8 cellular contexts compared by ENCODE assay signal in genomic region chr19:10695401-10696398, GRCh38. TPM values are rescaled to one million over a fixed set of nuclear protein-coding genes. Genes with fewer than 3 reads are reported as not detected.
A peak's percentile ranks its signal among the peaks of the same experiment; 100 is the strongest.
DNase-seq lines count a peak whose midpoint lies in the region; ATAC-seq lines count a peak whose summit lies in the region.

No MANE protein-coding gene starts in this region.

- H3K36me3 Mint-ChIP-seq in CD4-positive, alpha-beta memory T cell: peaks cover 5 to 19% of the 10 kb centered on the region in 2 donors

- H3K4me3 ChIP-seq in CD4-positive, alpha-beta memory T cell (ENCODE audit: low read length in 2 of 2): peak overlapping the region in 1 of 2 donors; percentile 49
- H3K4me3 ChIP-seq in subcutaneous abdominal adipose tissue (ENCODE audit: low read depth in 1 of 5, low read length in 5 of 5): peak overlapping the region; percentile 13 to 50 (median 26)

- in situ Hi-C loops in SK-MEL-5 (cut with HindIII; ENCODE audit: low pct_unique_long_range_greater_than_20kb, low sequenced_read_pairs): no loop called here

- H3K9ac ChIP-seq in subcutaneous abdominal adipose tissue (ENCODE audit: low read length in 5 of 5): no peak overlapping the region

- H3K4me1 Mint-ChIP-seq in CD4-positive, alpha-beta memory T cell: peaks cover 10 to 26% (median 16%) of the 10 kb centered on the region in 4 donors

- H3K27ac ChIP-seq in CD4-positive, alpha-beta memory T cell (ENCODE audit: low read depth, low read length): no peak overlapping the region
- H3K27ac ChIP-seq in subcutaneous abdominal adipose tissue (ENCODE audit: low read depth, low read length): no peak overlapping the region

- peak overlapping the region in 6 of 7 donors; percentile 42 to 94 (median 84) for H3K27ac Mint-ChIP-seq in CD4-positive, alpha-beta memory T cell

- intact Hi-C loops in CD4-positive, alpha-beta memory T cell (cut with micrococcal nuclease): loop anchor here (1.0 to 5.0 kb wide), 3 partner anchors 22 to 128 kb away; partner anchors contain the start of genes CDKN2D, ILF3 and KRI1

- peak; percentile 84 to 87 (median 85) for DNase-seq in CD4-positive, alpha-beta memory T cell
- DNase-seq in NAMALWA (ENCODE audit: low spot score): peak; percentile 94
- DNase-seq in SK-MEL-5 (ENCODE audit: low read depth, low spot score): peak; percentile 95
- DNase-seq in activated naive CD4-positive, alpha-beta T cell (lab: John Stamatoyannopoulos, UW): peak; percentile 49 to 81 (median 64)
- DNase-seq in foreskin melanocyte: peak; percentile 92
- peak in 55 of 56 donors; percentile 24 to 94 (median 81) for DNase-seq in nucleus accumbens (lab: John Stamatoyannopoulos, UW)

- H3K27me3 Mint-ChIP-seq in CD4-positive, alpha-beta memory T cell: peaks cover 3 to 12% of the 10 kb centered on the region in 2 donors

- no peaks in the 10 kb centered on the region for H3K9me3 ChIP-seq in CD4-positive, alpha-beta memory T cell (ENCODE audit: control insufficient read depth in 1 of 2, low read length in 2 of 2)
- H3K9me3 ChIP-seq in subcutaneous abdominal adipose tissue (ENCODE audit: control insufficient read depth in 5 of 5, low read length in 5 of 5): no peaks in the 10 kb centered on the region

- H3K4me3 Mint-ChIP-seq in CD4-positive, alpha-beta memory T cell: peak overlapping the region; percentile 84 to 93 (median 90)

- CTCF ChIA-PET in CD4-positive, alpha-beta memory T cell (lab: Charles Lee; ENCODE audit: partially characterized antibody): interaction anchor here (0.8 to 10.4 kb wide), 3 partner anchors 50 to 212 kb away, joined by 3 to 126 read pairs (median 56); no protein-coding TSS in a partner anchor

- peaks cover 12% of the 10 kb centered on the region for H3K4me1 ChIP-seq in CD4-positive, alpha-beta memory T cell (ENCODE audit: insufficient read depth, low read length)
- peaks cover 4 to 14% (median 10%) of the 10 kb centered on the region in 5 donors for H3K4me1 ChIP-seq in subcutaneous abdominal adipose tissue (ENCODE audit: control insufficient read depth in 5 of 5, insufficient read depth in 5 of 5, low read length in 5 of 5)

- peaks cover 0 to 4% (median 0%) of the 10 kb centered on the region in 8 donors for H3K9me3 Mint-ChIP-seq in CD4-positive, alpha-beta memory T cell

- peaks cover 10% of the 10 kb centered on the region for H3K36me3 ChIP-seq in CD4-positive, alpha-beta memory T cell (ENCODE audit: insufficient read depth, low read length)
- H3K36me3 ChIP-seq in subcutaneous abdominal adipose tissue (ENCODE audit: control insufficient read depth in 5 of 5, insufficient read depth in 5 of 5, low read length in 5 of 5): peaks cover 0 to 21% (median 19%) of the 10 kb centered on the region in 5 donors

- H3K27me3 ChIP-seq in CD4-positive, alpha-beta memory T cell (ENCODE audit: insufficient read depth, low read length): no peaks in the 10 kb centered on the region
- H3K27me3 ChIP-seq in subcutaneous abdominal adipose tissue (ENCODE audit: control insufficient read depth in 5 of 5, insufficient read depth in 4 of 5, low read length in 5 of 5): no peaks in the 10 kb centered on the region

- peak; percentile 63 for ATAC-seq in GM21717 (IDR thresholded peaks at IDR 0.05; ENCODE audit: unreplicated experiment)

- POLR2A ChIA-PET in CD4-positive, alpha-beta memory T cell (lab: Charles Lee; ENCODE audit: partially characterized antibody): interaction anchor here (0.8 to 2.6 kb wide), 9 partner anchors 8 to 437 kb away, joined by 3 to 9 read pairs (median 3); partner anchors contain the start of genes DNM2 and KRI1

RNA-seq across cellular contexts. Expression of gene QTRT1, which starts 5.5 kb away (rescaled TPM):
- total RNA-seq in CD4-positive, alpha-beta memory T cell: 10 to 100 TPM; 36.2 to 39.9 TPM
- 10 to 100 TPM; 40.3 to 66.0 TPM for polyA plus RNA-seq in CD4-positive, alpha-beta memory T cell
- total RNA-seq in SK-MEL-5 (2014; rRNA removed; shearing (Covaris generic)): 18.2 and 18.9 TPM in 2 replicates
- 27.0 and 29.1 TPM in 2 replicates for polyA plus RNA-seq in SK-MEL-5 (2015; cell fraction: cytosol; rRNA removed)
- polyA plus RNA-seq in SK-MEL-5 (2015; cell fraction: nucleus; rRNA removed): 326 and 418 TPM in 2 replicates

RNA-seq across cellular contexts. Expression of gene DNM2, which starts 22.2 kb away (rescaled TPM):
- 100 to 1,000 TPM; 245 to 272 TPM for total RNA-seq in CD4-positive, alpha-beta memory T cell
- 100 to 1,000 TPM in 1 of 2 donors, 10 to 100 TPM in 1; 46.3 to 103 TPM for polyA plus RNA-seq in CD4-positive, alpha-beta memory T cell
- total RNA-seq in SK-MEL-5 (2014; rRNA removed; shearing (Covaris generic)): 23.7 and 31.7 TPM in 2 replicates
- 58.1 and 66.5 TPM in 2 replicates for polyA plus RNA-seq in SK-MEL-5 (2015; cell fraction: cytosol; rRNA removed)
- polyA plus RNA-seq in SK-MEL-5 (2015; cell fraction: nucleus; rRNA removed): 180 and 201 TPM in 2 replicates

RNA-seq across cellular contexts. Expression of gene ILF3, which starts 41.6 kb away (rescaled TPM):
- total RNA-seq in CD4-positive, alpha-beta memory T cell: 100 to 1,000 TPM; 291 to 302 TPM
- 100 to 1,000 TPM in 1 of 2 donors, 10 to 100 TPM in 1; 36.2 to 103 TPM for polyA plus RNA-seq in CD4-positive, alpha-beta memory T cell
- 96.9 and 108 TPM in 2 replicates for total RNA-seq in SK-MEL-5 (2014; rRNA removed; shearing (Covaris generic))
- polyA plus RNA-seq in SK-MEL-5 (2015; cell fraction: cytosol; rRNA removed): 154 and 198 TPM in 2 replicates
- 271 and 294 TPM in 2 replicates for polyA plus RNA-seq in SK-MEL-5 (2015; cell fraction: nucleus; rRNA removed)
